Comparison of ENCODE assay signal across 1 cellular context in the genomic region with DNA sequence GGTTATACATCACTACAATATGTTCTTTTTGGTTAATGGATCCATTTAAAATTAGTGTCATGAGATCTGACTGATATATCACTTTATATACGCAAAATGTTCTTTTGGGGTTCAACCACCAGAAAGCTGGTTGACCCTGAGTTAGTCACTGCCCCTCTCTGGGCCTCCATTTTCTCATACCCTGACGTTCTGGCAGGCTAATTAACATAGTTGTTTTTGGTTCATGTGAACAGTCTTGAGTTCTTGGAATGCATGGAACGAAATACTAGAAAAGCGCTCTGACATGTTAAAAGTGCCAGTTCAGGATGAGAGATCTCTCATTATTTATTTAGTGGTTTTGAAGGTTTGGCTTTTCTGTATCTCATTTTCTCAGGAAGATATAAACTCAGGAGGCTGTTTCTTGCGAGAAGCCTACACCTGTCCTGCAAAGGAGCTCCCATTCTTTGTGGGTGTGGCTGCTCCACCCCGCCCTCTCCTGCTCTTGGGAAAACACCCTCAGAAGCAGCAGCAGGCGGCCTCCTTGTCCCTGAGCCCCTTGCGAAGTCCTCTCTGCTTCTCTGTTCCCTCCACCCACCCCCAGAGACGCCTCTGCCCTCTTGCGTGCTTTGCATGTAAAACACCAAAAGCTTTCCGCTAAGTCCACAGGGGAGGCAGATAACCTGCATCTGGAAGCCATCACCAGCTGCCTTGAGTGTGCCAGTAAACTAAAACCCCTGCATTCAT.
TF ChIP-seq lines count a peak whose summit lies in the region.

No MANE protein-coding gene starts in this region.

TF ChIP-seq in HEK293T, 16 proteins besides CTCF, POLR2A, EP300 and RAD21 (continued from another document):
- TF ChIP-seq LEF1 (IDR thresholded peaks at IDR 0.05; ENCODE audit: borderline replicate concordance) (no peak), L3MBTL2 (conservative IDR thresholded peaks at IDR 0.05) (no peak), FOXM1 (IDR thresholded peaks at IDR 0.05; ENCODE audit: borderline replicate concordance) (no peak), ELF4 (IDR thresholded peaks at IDR 0.05) (no peak), BHLHE40 (IDR thresholded peaks at IDR 0.05; ENCODE audit: borderline replicate concordance) (no peak), ARNT (IDR thresholded peaks at IDR 0.05) (no peak), TARDBP (IDR thresholded peaks at IDR 0.05) (no peak), HDGF (IDR thresholded peaks at IDR 0.05; ENCODE audit: borderline replicate concordance) (no peak), NFRKB (IDR thresholded peaks at IDR 0.05) (no peak), CTBP1 (IDR thresholded peaks at IDR 0.05; ENCODE audit: borderline replicate concordance) (no peak), SP1 (IDR thresholded peaks at IDR 0.05) (no peak), SUZ12 (IDR thresholded peaks at IDR 0.05) (no peak)
